Comparison of ENCODE assay signal across 1 cellular context in the genomic region with DNA sequence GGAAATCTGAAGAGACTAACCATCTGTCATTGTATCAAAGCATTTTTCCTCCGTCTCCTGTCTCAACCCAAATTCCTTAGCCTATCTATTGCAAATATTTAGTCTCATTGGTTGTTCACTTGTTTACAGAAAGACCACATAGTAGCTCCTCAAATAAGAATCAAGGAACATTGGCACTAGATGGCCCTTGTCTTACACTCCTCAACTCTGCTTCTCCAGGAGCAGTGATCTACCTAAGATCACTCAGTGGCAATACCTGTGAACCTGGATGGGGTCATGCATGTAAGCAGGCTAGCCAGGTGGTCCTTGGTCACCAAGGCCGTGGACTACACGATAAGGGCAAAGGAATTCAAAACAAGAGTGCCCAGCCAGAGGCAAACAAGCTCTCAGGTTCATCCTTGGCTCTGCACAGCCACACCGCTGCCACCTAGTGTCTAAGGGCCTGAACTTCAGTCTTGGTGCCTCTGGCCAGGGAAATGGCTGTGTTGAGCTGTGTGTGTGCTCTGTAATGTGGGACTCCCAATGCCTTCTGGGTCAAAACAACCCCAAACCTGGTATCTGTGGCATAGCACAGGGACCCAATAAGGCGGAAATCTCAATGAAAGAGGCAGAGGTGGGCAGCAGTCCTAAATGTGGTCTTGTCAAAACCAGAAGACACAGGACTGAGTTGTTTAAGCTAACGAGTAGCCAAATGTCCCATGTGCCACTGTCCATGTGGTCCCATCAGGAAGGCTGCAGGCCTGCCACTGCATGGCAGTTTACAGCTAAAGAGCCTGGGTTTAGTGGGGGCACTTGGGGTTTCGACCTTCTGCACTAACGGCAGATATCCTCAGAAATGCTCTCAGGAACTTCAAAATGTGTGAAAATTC.
TF ChIP-seq lines count a peak whose summit lies in the region.

No MANE protein-coding gene starts in this region.

TF ChIP-seq in K562, 482 proteins besides CTCF, POLR2A, EP300 and RAD21 (continued from another document):
- TF ChIP-seq THRB (CRISPR knock-in tag; conservative IDR thresholded peaks at IDR 0.05) (0 out of 2 replicates have a peak, but pooled peaks have one; percentile 25), SMAD4 (CRISPR knock-in tag; conservative IDR thresholded peaks at IDR 0.05) (no peak), TAF9B (IDR thresholded peaks at IDR 0.05; ENCODE audit: partially characterized antibody) (no peak)
- TF ChIP-seq, protein P1, sequence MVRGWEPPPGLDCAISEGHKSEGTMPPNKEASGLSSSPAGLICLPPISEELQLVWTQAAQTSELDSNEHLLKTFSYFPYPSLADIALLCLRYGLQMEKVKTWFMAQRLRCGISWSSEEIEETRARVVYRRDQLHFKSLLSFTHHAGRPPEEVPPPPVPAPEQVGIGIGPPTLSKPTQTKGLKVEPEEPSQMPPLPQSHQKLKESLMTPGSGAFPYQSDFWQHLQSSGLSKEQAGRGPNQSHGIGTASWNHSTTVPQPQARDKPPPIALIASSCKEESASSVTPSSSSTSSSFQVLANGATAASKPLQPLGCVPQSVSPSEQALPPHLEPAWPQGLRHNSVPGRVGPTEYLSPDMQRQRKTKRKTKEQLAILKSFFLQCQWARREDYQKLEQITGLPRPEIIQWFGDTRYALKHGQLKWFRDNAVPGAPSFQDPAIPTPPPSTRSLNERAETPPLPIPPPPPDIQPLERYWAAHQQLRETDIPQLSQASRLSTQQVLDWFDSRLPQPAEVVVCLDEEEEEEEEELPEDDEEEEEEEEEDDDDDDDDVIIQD (CRISPR knock-in tag; IDR thresholded peaks at IDR 0.05), result no peak
